In genomic region chr1:214662386-214662785, GRCh38 we compare ENCODE assay signal across 31 cellular contexts.
"Had no signal": no experiment of that assay in that cellular context is flagged by ENCODE, and none has a peak within 500 bp of the region (broad histone marks: within the 10 kb centered on the region; RNA-seq: fewer than 3 reads in every experiment).

No MANE protein-coding gene starts in this region.

- H3K4me1 Mint-ChIP-seq: activated CD4-positive, alpha-beta memory T cell treated with anti-CD3 and anti-CD28 coated beads, Interleukin-2, amount 10 ng/mL, durations not matched to agents 7 days and 5 days; activated T-helper 17 cell treated with anti-CD3 and anti-CD28 coated beads, Interleukin-2, amount 50 U/mL, for 72 hours; immature natural killer cell had no signal

- DNase-seq: activated CD4-positive, alpha-beta memory T cell treated with anti-CD3 and anti-CD28 coated beads, Interleukin-2, amount 10 ng/mL, durations not matched to agents 7 days and 5 days; activated CD4-positive, alpha-beta T cell treated with anti-CD3 and anti-CD28 coated beads, Interleukin-2, amount 10 ng/mL, durations not matched to agents 24 days and 14 days; activated CD8-positive, alpha-beta memory T cell treated with anti-CD3 and anti-CD28 coated beads, Interleukin-2, amount 50 U/mL, for 48 hours; activated gamma-delta T cell treated with Interleukin-2 at 50 U/mL for 16 hours; activated naive CD4-positive, alpha-beta T cell treated with anti-CD3 and anti-CD28 coated beads, Interleukin-2, amount 50 U/mL, for 16 hours; activated T-cell treated with anti-CD3 and anti-CD28 coated beads, Interleukin-2, amount 50 U/mL, for 24 hours; amygdala; central memory CD4-positive, alpha-beta T cell; endodermal cell; hypothalamus; immature natural killer cell; kidney; left colon; mammary epithelial cell; midbrain; naive thymus-derived CD4-positive, alpha-beta T cell; nucleus accumbens; psoas muscle; spleen; stimulated activated naive CD4-positive, alpha-beta T cell; T-cell; T-helper 9 cell; WERI-Rb-1 had no signal

- H3K9me3 Mint-ChIP-seq: activated CD4-positive, alpha-beta memory T cell treated with anti-CD3 and anti-CD28 coated beads, Interleukin-2, amount 10 ng/mL, durations not matched to agents 7 days and 5 days; activated CD4-positive, alpha-beta T cell treated with anti-CD3 and anti-CD28 coated beads, Interleukin-2, amount 10 ng/mL, durations not matched to agents 24 days and 14 days; activated T-cell treated with anti-CD3 and anti-CD28 coated beads, Interleukin-2, amount 50 U/mL, for 24 hours; activated T-helper 17 cell treated with anti-CD3 and anti-CD28 coated beads, Interleukin-2, amount 50 U/mL, for 72 hours; dendritic cell treated with granulocyte-macrophage colony-stimulating factor and Interleukin-4, amounts not matched to agents 40 ng/mL and 50 ng/mL, for 4 days; endodermal cell; immature natural killer cell; naive thymus-derived CD4-positive, alpha-beta T cell; neural crest cell; T-cell had no signal

- H3K27me3 Mint-ChIP-seq: activated CD4-positive, alpha-beta memory T cell treated with anti-CD3 and anti-CD28 coated beads, Interleukin-2, amount 10 ng/mL, durations not matched to agents 7 days and 5 days; activated CD4-positive, alpha-beta T cell treated with anti-CD3 and anti-CD28 coated beads, Interleukin-2, amount 10 ng/mL, durations not matched to agents 24 days and 14 days; activated T-cell treated with anti-CD3 and anti-CD28 coated beads, Interleukin-2, amount 50 U/mL, for 24 hours; activated T-helper 17 cell treated with anti-CD3 and anti-CD28 coated beads, Interleukin-2, amount 50 U/mL, for 72 hours; dendritic cell treated with granulocyte-macrophage colony-stimulating factor and Interleukin-4, amounts not matched to agents 40 ng/mL and 50 ng/mL, for 4 days; naive thymus-derived CD4-positive, alpha-beta T cell; T-cell had no signal

- H3K4me3 Mint-ChIP-seq: activated CD4-positive, alpha-beta memory T cell treated with anti-CD3 and anti-CD28 coated beads, Interleukin-2, amount 10 ng/mL, durations not matched to agents 7 days and 5 days; activated CD4-positive, alpha-beta T cell treated with anti-CD3 and anti-CD28 coated beads, Interleukin-2, amount 10 ng/mL, durations not matched to agents 24 days and 14 days; activated T-cell treated with anti-CD3 and anti-CD28 coated beads, Interleukin-2, amount 50 U/mL, for 24 hours; activated T-helper 17 cell treated with anti-CD3 and anti-CD28 coated beads, Interleukin-2, amount 50 U/mL, for 72 hours; dendritic cell treated with granulocyte-macrophage colony-stimulating factor and Interleukin-4, amounts not matched to agents 40 ng/mL and 50 ng/mL, for 4 days; endodermal cell; immature natural killer cell; naive thymus-derived CD4-positive, alpha-beta T cell; neural crest cell; T-cell had no signal

- H3K27ac Mint-ChIP-seq: activated CD4-positive, alpha-beta memory T cell treated with anti-CD3 and anti-CD28 coated beads, Interleukin-2, amount 10 ng/mL, durations not matched to agents 7 days and 5 days; activated CD4-positive, alpha-beta T cell treated with anti-CD3 and anti-CD28 coated beads, Interleukin-2, amount 10 ng/mL, durations not matched to agents 24 days and 14 days; activated T-cell treated with anti-CD3 and anti-CD28 coated beads, Interleukin-2, amount 50 U/mL, for 24 hours; activated T-helper 17 cell treated with anti-CD3 and anti-CD28 coated beads, Interleukin-2, amount 50 U/mL, for 72 hours; dendritic cell treated with granulocyte-macrophage colony-stimulating factor and Interleukin-4, amounts not matched to agents 40 ng/mL and 50 ng/mL, for 4 days; endodermal cell; immature natural killer cell; T-cell had no signal

- H3K4me3 ChIP-seq: esophagus muscularis mucosa, gastroesophageal sphincter, psoas muscle, spleen, suprapubic skin, tibial nerve had no signal

- H3K4me1 ChIP-seq: esophagus muscularis mucosa, gastroesophageal sphincter, parathyroid adenoma, psoas muscle, spleen, suprapubic skin had no signal

- H3K9me3 ChIP-seq: esophagus muscularis mucosa, gastroesophageal sphincter, psoas muscle, spleen, suprapubic skin, tibial nerve had no signal

- H3K27me3 ChIP-seq: esophagus muscularis mucosa, gastroesophageal sphincter, spleen, suprapubic skin, tibial nerve had no signal

- H3K36me3 ChIP-seq: esophagus muscularis mucosa, gastroesophageal sphincter, suprapubic skin, tibial nerve had no signal

- H3K9ac ChIP-seq: parathyroid adenoma had no signal
